ENCODE assay signal across 1 cellular context in genomic region chr2:147553743-147554142, GRCh38.
TF ChIP-seq lines count a peak whose summit lies in the region.

No MANE protein-coding gene starts in this region.

TF ChIP-seq in GM23338, 12 proteins besides CTCF, POLR2A, EP300 and RAD21 (continued from another document):
- TF ChIP-seq, protein P1, sequence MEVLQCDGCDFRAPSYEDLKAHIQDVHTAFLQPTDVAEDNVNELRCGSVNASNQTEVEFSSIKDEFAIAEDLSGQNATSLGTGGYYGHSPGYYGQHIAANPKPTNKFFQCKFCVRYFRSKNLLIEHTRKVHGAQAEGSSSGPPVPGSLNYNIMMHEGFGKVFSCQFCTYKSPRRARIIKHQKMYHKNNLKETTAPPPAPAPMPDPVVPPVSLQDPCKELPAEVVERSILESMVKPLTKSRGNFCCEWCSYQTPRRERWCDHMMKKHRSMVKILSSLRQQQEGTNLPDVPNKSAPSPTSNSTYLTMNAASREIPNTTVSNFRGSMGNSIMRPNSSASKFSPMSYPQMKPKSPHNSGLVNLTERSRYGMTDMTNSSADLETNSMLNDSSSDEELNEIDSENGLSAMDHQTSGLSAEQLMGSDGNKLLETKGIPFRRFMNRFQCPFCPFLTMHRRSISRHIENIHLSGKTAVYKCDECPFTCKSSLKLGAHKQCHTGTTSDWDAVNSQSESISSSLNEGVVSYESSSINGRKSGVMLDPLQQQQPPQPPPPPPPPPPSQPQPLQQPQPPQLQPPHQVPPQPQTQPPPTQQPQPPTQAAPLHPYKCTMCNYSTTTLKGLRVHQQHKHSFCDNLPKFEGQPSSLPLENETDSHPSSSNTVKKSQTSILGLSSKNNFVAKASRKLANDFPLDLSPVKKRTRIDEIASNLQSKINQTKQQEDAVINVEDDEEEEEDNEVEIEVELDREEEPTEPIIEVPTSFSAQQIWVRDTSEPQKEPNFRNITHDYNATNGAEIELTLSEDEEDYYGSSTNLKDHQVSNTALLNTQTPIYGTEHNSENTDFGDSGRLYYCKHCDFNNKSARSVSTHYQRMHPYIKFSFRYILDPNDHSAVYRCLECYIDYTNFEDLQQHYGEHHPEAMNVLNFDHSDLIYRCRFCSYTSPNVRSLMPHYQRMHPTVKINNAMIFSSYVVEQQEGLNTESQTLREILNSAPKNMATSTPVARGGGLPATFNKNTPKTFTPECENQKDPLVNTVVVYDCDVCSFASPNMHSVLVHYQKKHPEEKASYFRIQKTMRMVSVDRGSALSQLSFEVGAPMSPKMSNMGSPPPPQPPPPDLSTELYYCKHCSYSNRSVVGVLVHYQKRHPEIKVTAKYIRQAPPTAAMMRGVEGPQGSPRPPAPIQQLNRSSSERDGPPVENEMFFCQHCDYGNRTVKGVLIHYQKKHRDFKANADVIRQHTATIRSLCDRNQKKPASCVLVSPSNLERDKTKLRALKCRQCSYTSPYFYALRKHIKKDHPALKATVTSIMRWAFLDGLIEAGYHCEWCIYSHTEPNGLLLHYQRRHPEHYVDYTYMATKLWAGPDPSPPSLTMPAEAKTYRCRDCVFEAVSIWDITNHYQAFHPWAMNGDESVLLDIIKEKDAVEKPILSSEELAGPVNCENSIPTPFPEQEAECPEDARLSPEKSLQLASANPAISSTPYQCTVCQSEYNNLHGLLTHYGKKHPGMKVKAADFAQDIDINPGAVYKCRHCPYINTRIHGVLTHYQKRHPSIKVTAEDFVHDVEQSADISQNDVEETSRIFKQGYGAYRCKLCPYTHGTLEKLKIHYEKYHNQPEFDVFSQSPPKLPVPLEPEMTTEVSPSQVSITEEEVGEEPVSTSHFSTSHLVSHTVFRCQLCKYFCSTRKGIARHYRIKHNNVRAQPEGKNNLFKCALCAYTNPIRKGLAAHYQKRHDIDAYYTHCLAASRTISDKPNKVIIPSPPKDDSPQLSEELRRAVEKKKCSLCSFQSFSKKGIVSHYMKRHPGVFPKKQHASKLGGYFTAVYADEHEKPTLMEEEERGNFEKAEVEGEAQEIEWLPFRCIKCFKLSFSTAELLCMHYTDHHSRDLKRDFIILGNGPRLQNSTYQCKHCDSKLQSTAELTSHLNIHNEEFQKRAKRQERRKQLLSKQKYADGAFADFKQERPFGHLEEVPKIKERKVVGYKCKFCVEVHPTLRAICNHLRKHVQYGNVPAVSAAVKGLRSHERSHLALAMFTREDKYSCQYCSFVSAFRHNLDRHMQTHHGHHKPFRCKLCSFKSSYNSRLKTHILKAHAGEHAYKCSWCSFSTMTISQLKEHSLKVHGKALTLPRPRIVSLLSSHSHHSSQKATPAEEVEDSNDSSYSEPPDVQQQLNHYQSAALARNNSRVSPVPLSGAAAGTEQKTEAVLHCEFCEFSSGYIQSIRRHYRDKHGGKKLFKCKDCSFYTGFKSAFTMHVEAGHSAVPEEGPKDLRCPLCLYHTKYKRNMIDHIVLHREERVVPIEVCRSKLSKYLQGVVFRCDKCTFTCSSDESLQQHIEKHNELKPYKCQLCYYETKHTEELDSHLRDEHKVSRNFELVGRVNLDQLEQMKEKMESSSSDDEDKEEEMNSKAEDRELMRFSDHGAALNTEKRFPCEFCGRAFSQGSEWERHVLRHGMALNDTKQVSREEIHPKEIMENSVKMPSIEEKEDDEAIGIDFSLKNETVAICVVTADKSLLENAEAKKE (CRISPR knock-in tag; IDR thresholded peaks at IDR 0.05), result no peak
- TF ChIP-seq, protein P2, sequence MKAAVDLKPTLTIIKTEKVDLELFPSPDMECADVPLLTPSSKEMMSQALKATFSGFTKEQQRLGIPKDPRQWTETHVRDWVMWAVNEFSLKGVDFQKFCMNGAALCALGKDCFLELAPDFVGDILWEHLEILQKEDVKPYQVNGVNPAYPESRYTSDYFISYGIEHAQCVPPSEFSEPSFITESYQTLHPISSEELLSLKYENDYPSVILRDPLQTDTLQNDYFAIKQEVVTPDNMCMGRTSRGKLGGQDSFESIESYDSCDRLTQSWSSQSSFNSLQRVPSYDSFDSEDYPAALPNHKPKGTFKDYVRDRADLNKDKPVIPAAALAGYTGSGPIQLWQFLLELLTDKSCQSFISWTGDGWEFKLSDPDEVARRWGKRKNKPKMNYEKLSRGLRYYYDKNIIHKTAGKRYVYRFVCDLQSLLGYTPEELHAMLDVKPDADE (IDR thresholded peaks at IDR 0.05), result no peak
- no peak for TF ChIP-seq NANOG (IDR thresholded peaks at IDR 0.05; ENCODE audit: borderline replicate concordance)
- TF ChIP-seq JUNB (IDR thresholded peaks at IDR 0.05; ENCODE audit: unreplicated experiment), result no peak
- no peak for TF ChIP-seq EZH2 (IDR thresholded peaks at IDR 0.05; ENCODE audit: low read depth, unreplicated experiment)
- no peak for TF ChIP-seq STAT1 (IDR thresholded peaks at IDR 0.05; ENCODE audit: unreplicated experiment)
- no peak for TF ChIP-seq ZNF331 (CRISPR knock-in tag; IDR thresholded peaks at IDR 0.05; ENCODE audit: low read depth)
- TF ChIP-seq POLR2AphosphoS5 (IDR thresholded peaks at IDR 0.05; ENCODE audit: low read depth), result no peak
- no peak for TF ChIP-seq ZNF114 (CRISPR knock-in tag; IDR thresholded peaks at IDR 0.05)
- TF ChIP-seq EZH2phosphoT487 (IDR thresholded peaks at IDR 0.05; ENCODE audit: unreplicated experiment), result no peak
- TF ChIP-seq, protein P3, sequence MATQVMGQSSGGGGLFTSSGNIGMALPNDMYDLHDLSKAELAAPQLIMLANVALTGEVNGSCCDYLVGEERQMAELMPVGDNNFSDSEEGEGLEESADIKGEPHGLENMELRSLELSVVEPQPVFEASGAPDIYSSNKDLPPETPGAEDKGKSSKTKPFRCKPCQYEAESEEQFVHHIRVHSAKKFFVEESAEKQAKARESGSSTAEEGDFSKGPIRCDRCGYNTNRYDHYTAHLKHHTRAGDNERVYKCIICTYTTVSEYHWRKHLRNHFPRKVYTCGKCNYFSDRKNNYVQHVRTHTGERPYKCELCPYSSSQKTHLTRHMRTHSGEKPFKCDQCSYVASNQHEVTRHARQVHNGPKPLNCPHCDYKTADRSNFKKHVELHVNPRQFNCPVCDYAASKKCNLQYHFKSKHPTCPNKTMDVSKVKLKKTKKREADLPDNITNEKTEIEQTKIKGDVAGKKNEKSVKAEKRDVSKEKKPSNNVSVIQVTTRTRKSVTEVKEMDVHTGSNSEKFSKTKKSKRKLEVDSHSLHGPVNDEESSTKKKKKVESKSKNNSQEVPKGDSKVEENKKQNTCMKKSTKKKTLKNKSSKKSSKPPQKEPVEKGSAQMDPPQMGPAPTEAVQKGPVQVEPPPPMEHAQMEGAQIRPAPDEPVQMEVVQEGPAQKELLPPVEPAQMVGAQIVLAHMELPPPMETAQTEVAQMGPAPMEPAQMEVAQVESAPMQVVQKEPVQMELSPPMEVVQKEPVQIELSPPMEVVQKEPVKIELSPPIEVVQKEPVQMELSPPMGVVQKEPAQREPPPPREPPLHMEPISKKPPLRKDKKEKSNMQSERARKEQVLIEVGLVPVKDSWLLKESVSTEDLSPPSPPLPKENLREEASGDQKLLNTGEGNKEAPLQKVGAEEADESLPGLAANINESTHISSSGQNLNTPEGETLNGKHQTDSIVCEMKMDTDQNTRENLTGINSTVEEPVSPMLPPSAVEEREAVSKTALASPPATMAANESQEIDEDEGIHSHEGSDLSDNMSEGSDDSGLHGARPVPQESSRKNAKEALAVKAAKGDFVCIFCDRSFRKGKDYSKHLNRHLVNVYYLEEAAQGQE (IDR thresholded peaks at IDR 0.05; ENCODE audit: unreplicated experiment), result no peak
